Comparison of ENCODE assay signal across 8 cellular contexts in the genomic region with DNA sequence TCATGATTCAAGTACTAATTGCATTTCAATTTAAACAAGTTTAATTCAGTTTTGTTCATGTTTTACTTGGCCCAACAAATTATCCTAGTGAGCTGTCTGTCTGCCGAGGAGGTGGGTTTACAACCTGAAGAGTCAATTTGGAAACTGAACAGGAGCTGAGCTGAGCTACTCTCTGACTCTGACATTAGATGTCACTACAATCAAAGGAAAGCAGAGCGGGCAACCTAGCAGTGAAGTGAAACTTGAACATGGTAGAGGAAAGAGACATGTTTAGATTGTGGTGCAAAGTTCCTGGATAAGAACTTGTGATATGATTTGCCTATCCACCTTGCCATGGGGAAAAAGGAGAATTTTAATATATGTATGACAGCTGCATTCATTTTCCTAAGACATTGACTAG. TPM values are rescaled to one million over a fixed set of nuclear protein-coding genes. Genes with fewer than 3 reads are reported as not detected.
A peak's percentile ranks its signal among the peaks of the same experiment; 100 is the strongest.
DNase-seq lines count a peak whose midpoint lies in the region; ATAC-seq and TF ChIP-seq lines count a peak whose summit lies in the region.

No MANE protein-coding gene starts in this region.

- H3K14ac ChIP-seq in IMR-90 (replicated peaks; ENCODE audit: low read depth, low read length), result no peak overlapping the region

- H2AK5ac ChIP-seq in IMR-90 (ENCODE audit: low read depth, low read length), result no peak overlapping the region

- no peaks in the 10 kb centered on the region for H3K9me1 ChIP-seq in IMR-90 (ENCODE audit: insufficient read depth, low read length)

- no peak overlapping the region for H2BK120ac ChIP-seq in IMR-90 (ENCODE audit: low read depth, low read length)

- no peaks in the 10 kb centered on the region for H3K36me3 Mint-ChIP-seq in CD4-positive, alpha-beta T cell (ENCODE audit: low read depth)

- no peak overlapping the region for H2BK15ac ChIP-seq in IMR-90 (ENCODE audit: low read depth, low read length)

- H3K36me3 ChIP-seq in IMR-90 (ENCODE audit: control insufficient read depth, insufficient read depth, low read length) (no peaks in the 10 kb centered on the region), SJCRH30 (no peaks in the 10 kb centered on the region)

- H3K4ac ChIP-seq in IMR-90 (ENCODE audit: low read depth, low read length), result no peak overlapping the region

- no peak overlapping the region for H3K18ac ChIP-seq in IMR-90 (ENCODE audit: low read depth, low read length)

- no peak overlapping the region for H3K4me3 Mint-ChIP-seq in CD4-positive, alpha-beta T cell

- no peak overlapping the region for H4K91ac ChIP-seq in IMR-90 (ENCODE audit: insufficient read depth, low read depth, low read length)

- TF ChIP-seq CTCF in CD4-positive, alpha-beta T cell (IDR thresholded peaks at IDR 0.05), result no peak
- TF ChIP-seq CTCF in IMR-90 (conservative IDR thresholded peaks at IDR 0.05; ENCODE audit: low read depth, low read length) (peak; percentile 80), fibroblast of villous mesenchyme (IDR thresholded peaks at IDR 0.05; ENCODE audit: insufficient read depth, low read depth, low read length) (peak; percentile 72)

- H3K27ac Mint-ChIP-seq in CD4-positive, alpha-beta T cell, result no peak overlapping the region

- no peak overlapping the region for H2BK5ac ChIP-seq in IMR-90 (ENCODE audit: low read depth, low read length, poor library complexity, severe bottlenecking)

- TF ChIP-seq RAD21 in IMR-90 (IDR thresholded peaks at IDR 0.05; ENCODE audit: low read length), result peak; percentile 95

- no peak overlapping the region for H3K9ac ChIP-seq in IMR-90 (ENCODE audit: low read depth, low read length)

- H2AFZ ChIP-seq in IMR-90 (replicated peaks; ENCODE audit: low read length, poor library complexity), result no peak overlapping the region

- WGBS in IMR-90 (ENCODE audit: extremely low coverage in 2 of 2, insufficient read length in 1 of 2), 2 experiments, result no CpG with 5 or more reads among the region's 2 CpGs

- no TSS peak for BruUV-seq in IMR-90 (replicated peaks; lab: Mats Ljungman, UMichigan)

- H3K4me3 ChIP-seq in IMR-90 (ENCODE audit: insufficient read depth, low read depth, low read length), result no peak overlapping the region
- H3K4me3 ChIP-seq in SJCRH30, result no peak overlapping the region
- no peak overlapping the region for H3K4me3 ChIP-seq in fibroblast of villous mesenchyme (ENCODE audit: low read depth, low read length)

- no peak overlapping the region for H3K23ac ChIP-seq in IMR-90 (ENCODE audit: low read depth, low read length)

- TF ChIP-seq POLR2A in IMR-90 (IDR thresholded peaks at IDR 0.05; ENCODE audit: low read depth, low read length), result no peak

- no peak overlapping the region for H4K5ac ChIP-seq in IMR-90 (ENCODE audit: low read depth, low read length)

- H3K27me3 ChIP-seq in CD4-positive, alpha-beta T cell (ENCODE audit: control insufficient read depth, insufficient read depth, low read length), result no peaks in the 10 kb centered on the region
- H3K27me3 ChIP-seq in IMR-90 (ENCODE audit: control insufficient read depth, insufficient read depth, low read length), result no peaks in the 10 kb centered on the region
- no peaks in the 10 kb centered on the region for H3K27me3 ChIP-seq in SJCRH30

- POLR2A ChIA-PET in CD4-positive, alpha-beta T cell (lab: Charles Lee), result no interaction called here
- POLR2A ChIA-PET in IMR-90 (lab: Charles Lee; ENCODE audit: unreplicated experiment), result no interaction called here

- intact Hi-C loops in CD4-positive, alpha-beta T cell (cut with DNase I, micrococcal nuclease), result loop anchor here in 1 of 2 experiments (1.0 to 5.0 kb wide), 2 partner anchors 27 to 1776 kb away; no protein-coding TSS in a partner anchor
- intact Hi-C loops in IMR-90 (cut with micrococcal nuclease), result loop anchor here (1.0 to 10.0 kb wide), 3 partner anchors 27 to 1456 kb away; no protein-coding TSS in a partner anchor

- no peak overlapping the region for H3K27ac ChIP-seq in CD4-positive, alpha-beta T cell (ENCODE audit: low read depth, low read length)
- H3K27ac ChIP-seq in IMR-90 (ENCODE audit: insufficient read depth, low read length) (no peak overlapping the region), SJCRH30 (no peak overlapping the region)

- no peak overlapping the region for H3K4me2 ChIP-seq in IMR-90 (ENCODE audit: low read depth, low read length)

- CTCF ChIA-PET in CD4-positive, alpha-beta T cell (lab: Charles Lee), result interaction anchor here (1.4 kb wide), 1 partner anchor 26 kb away, joined by 5 read pairs; no protein-coding TSS in a partner anchor
- CTCF ChIA-PET in IMR-90 (lab: Yijun Ruan, JAX), result interaction anchor here (0.6 to 2.3 kb wide), 9 partner anchors 10 to 480 kb away, joined by 3 to 13 read pairs (median 5); partner anchors contain the start of gene AGR3

- no peak for DNase-seq in CD4-positive, alpha-beta T cell
- peak; percentile 72 for DNase-seq in IMR-90
- DNase-seq in SJCRH30, result peak; percentile 26 to 62
- peak; percentile 65 for DNase-seq in fibroblast of villous mesenchyme (ENCODE audit: low read depth)
- DNase-seq in pons (ENCODE audit: low spot score), result peak; percentile 32

- no peaks in the 10 kb centered on the region for H3K9me3 ChIP-seq in CD4-positive, alpha-beta T cell (ENCODE audit: control insufficient read depth, low read length)
- H3K9me3 ChIP-seq in IMR-90 (ENCODE audit: control insufficient read depth, insufficient read depth, low read length) (no peaks in the 10 kb centered on the region), SJCRH30 (replicated peaks) (no peaks in the 10 kb centered on the region)

- no peak overlapping the region for H4K8ac ChIP-seq in IMR-90 (ENCODE audit: low read depth in 2 of 2, low read length in 2 of 2)

- H3K4me1 Mint-ChIP-seq in CD4-positive, alpha-beta T cell (ENCODE audit: low read depth), result peaks cover 5% of the 10 kb centered on the region

- H3K79me1 ChIP-seq in IMR-90 (ENCODE audit: low read depth in 1 of 2, low read length in 2 of 2), result no peaks in the 10 kb centered on the region

- H3K56ac ChIP-seq in IMR-90 (ENCODE audit: extremely low read depth, insufficient read depth, low read length), result no peak overlapping the region

- dilution Hi-C loops in IMR-90 (cut with HindIII; ENCODE audit: low sequenced_read_pairs, unreplicated experiment), result no loop called here

- H2AK9ac ChIP-seq in IMR-90 (replicated peaks; ENCODE audit: low read depth, low read length, poor library complexity), result no peak overlapping the region

- no peaks in the 10 kb centered on the region for H4K20me1 ChIP-seq in IMR-90 (ENCODE audit: insufficient read depth, low read length)

- ATAC-seq in CD4-positive, alpha-beta T cell (ENCODE audit: poor library complexity), result peak; percentile 59
- ATAC-seq in GM18511 (IDR thresholded peaks at IDR 0.05; ENCODE audit: unreplicated experiment), result peak; percentile 73
- ATAC-seq in IMR-90 (ENCODE audit: low read depth), result peak; percentile 92
- no peak for ATAC-seq in HG02938 (IDR thresholded peaks at IDR 0.05; ENCODE audit: unreplicated experiment)
- no peak for ATAC-seq in HG03196 (IDR thresholded peaks at IDR 0.05; ENCODE audit: unreplicated experiment)

- in situ Hi-C loops in IMR-90 (cut with MboI; ENCODE audit: low sequenced_read_pairs), result no loop called here

- no peaks in the 10 kb centered on the region for H3K27me3 Mint-ChIP-seq in CD4-positive, alpha-beta T cell

- no peaks in the 10 kb centered on the region for H3K4me1 ChIP-seq in IMR-90 (ENCODE audit: control insufficient read depth, insufficient read depth, low read length)
- no peaks in the 10 kb centered on the region for H3K4me1 ChIP-seq in SJCRH30

- no peaks in the 10 kb centered on the region for H3K9me3 Mint-ChIP-seq in CD4-positive, alpha-beta T cell

- no peak overlapping the region for H2BK20ac ChIP-seq in IMR-90 (ENCODE audit: low read depth, low read length)

TF ChIP-seq in IMR-90, 13 proteins besides CTCF, POLR2A, EP300 and RAD21:
- no peak for TF ChIP-seq CHD1 (IDR thresholded peaks at IDR 0.05; ENCODE audit: low read depth, low read length)
- TF ChIP-seq SMC3 (IDR thresholded peaks at IDR 0.05; ENCODE audit: low read depth, low read length), result peak; percentile 78
TF ChIP-seq in IMR-90: peak in this region for 1.

RNA-seq across cellular contexts. Expression of gene AGR3, which starts 9.6 kb away (rescaled TPM):
- not detected for total RNA-seq in CD4-positive, alpha-beta T cell
- total RNA-seq in IMR-90 (2012; rRNA removed) (not detected in 2 replicates), fibroblast of villous mesenchyme (not detected in 2 replicates)
- not detected in 2 replicates for polyA plus RNA-seq in IMR-90 (2012; rRNA removed)
- polyA plus RNA-seq in IMR-90 (2012; cell fraction: cytosol; rRNA removed), result not detected in 2 replicates
- not detected in 2 replicates for polyA plus RNA-seq in IMR-90 (2012; cell fraction: nucleus; rRNA removed; ENCODE audit: low replicate concordance)
- total RNA-seq in SJCRH30 (2014; rRNA removed; shearing (Covaris generic)), result not detected in 2 replicates

Comparison
In these comparisons a context has a peak if more than half of its experiments do, and no peak if none do; other contexts are left out.
1. ATAC-seq: peak in CD4-positive, alpha-beta T cell (single experiment), GM18511 (single experiment) and IMR-90 (single experiment); none in HG02938 (single experiment) and HG03196 (single experiment).
2. DNase-seq: peak in IMR-90 (single experiment), SJCRH30 (2 of 2), fibroblast of villous mesenchyme (single experiment) and pons (single experiment); none in CD4-positive, alpha-beta T cell (0 of 10).